Comparison of ENCODE assay signal across 16 cellular contexts in the genomic region with DNA sequence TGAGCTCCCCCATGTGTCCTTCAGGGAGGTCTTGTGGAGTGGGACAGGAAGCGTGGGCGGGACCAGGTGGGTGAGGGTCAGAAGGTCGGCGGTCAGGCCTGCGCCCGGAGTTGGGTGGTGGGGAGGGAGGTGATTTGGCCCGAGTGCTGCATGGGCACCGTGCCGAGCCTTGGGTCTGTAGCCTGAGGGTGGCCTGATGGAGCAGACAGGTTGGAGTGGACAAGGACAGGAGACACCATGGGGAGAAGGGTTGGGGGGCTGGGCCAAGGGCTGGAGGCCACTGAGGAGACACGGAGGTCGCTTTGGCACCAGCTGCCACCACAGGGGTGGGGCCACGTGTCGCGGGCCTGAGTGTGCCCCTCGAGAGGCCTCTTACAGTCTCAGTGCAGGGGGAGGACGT. TPM values are rescaled to one million over a fixed set of nuclear protein-coding genes. Genes with fewer than 3 reads are reported as not detected.
"Had no signal": no experiment of that assay in that cellular context is flagged by ENCODE, and none has a peak within 500 bp of the region (broad histone marks: within the 10 kb centered on the region; RNA-seq: fewer than 3 reads in every experiment).

No MANE protein-coding gene starts in this region.

- FAIRE-seq: pancreas had no signal

- DNase-seq: activated CD4-positive, alpha-beta T cell treated with anti-CD3 and anti-CD28 coated beads, Interleukin-2, amount 10 ng/mL, durations not matched to agents 7 days and 5 days; activated effector memory CD4-positive, alpha-beta T cell treated with anti-CD3 and anti-CD28 coated beads, Interleukin-2, amount 50 U/mL, for 16 hours; activated T-cell treated with anti-CD3 and anti-CD28 coated beads, Interleukin-2, amount 50 U/mL, for 4 hours; colonic mucosa; effector CD4-positive, alpha-beta T cell; retina; trophoblast cell had no signal

- H3K9me3 ChIP-seq: colonic mucosa, gastroesophageal sphincter, pancreas had no signal

- H3K27me3 Mint-ChIP-seq: activated CD4-positive, alpha-beta T cell treated with anti-CD3 and anti-CD28 coated beads, Interleukin-2, amount 10 ng/mL, durations not matched to agents 7 days and 5 days had no signal

- H3K9me3 Mint-ChIP-seq: activated CD4-positive, alpha-beta T cell treated with anti-CD3 and anti-CD28 coated beads, Interleukin-2, amount 10 ng/mL, durations not matched to agents 7 days and 5 days; activated T-cell treated with anti-CD3 and anti-CD28 coated beads, Interleukin-2, amount 50 U/mL, for 4 hours; T-helper 1 cell treated with Interleukin-12 subunit alpha and Interleukin-12 subunit beta and Interleukin-4 antibody, amounts not matched to agents 30 μg/mL and 1 μg/mL, for 36 hours had no signal

- H3K4me3 ChIP-seq: colonic mucosa, gastroesophageal sphincter, pancreas, skin epidermis had no signal

- H3K27me3 ChIP-seq: colonic mucosa, gastroesophageal sphincter, pancreas had no signal

- H3K4me1 ChIP-seq: colonic mucosa, pancreas had no signal

- ATAC-seq: activated T-cell treated with anti-CD3 and anti-CD28 coated beads, Interleukin-2, amount 50 U/mL, for 4 hours; gastroesophageal sphincter; pancreas had no signal

- H3K4me3 Mint-ChIP-seq: activated CD4-positive, alpha-beta T cell treated with anti-CD3 and anti-CD28 coated beads, Interleukin-2, amount 10 ng/mL, durations not matched to agents 7 days and 5 days; activated T-cell treated with anti-CD3 and anti-CD28 coated beads, Interleukin-2, amount 50 U/mL, for 4 hours; T-helper 1 cell treated with Interleukin-12 subunit alpha and Interleukin-12 subunit beta and Interleukin-4 antibody, amounts not matched to agents 30 μg/mL and 1 μg/mL, for 36 hours had no signal

- H3K27ac ChIP-seq: colonic mucosa, gastroesophageal sphincter, pancreas had no signal

- H3K36me3 ChIP-seq: colonic mucosa had no signal

- H3K27ac Mint-ChIP-seq: activated CD4-positive, alpha-beta T cell treated with anti-CD3 and anti-CD28 coated beads, Interleukin-2, amount 10 ng/mL, durations not matched to agents 7 days and 5 days; T-helper 1 cell treated with Interleukin-12 subunit alpha and Interleukin-12 subunit beta and Interleukin-4 antibody, amounts not matched to agents 30 μg/mL and 1 μg/mL, for 36 hours had no signal

RNA-seq across cellular contexts. Expression of a gene that starts 57.7 kb away (rescaled TPM):
- total RNA-seq: activated CD4-positive, alpha-beta T cell treated with anti-CD3 and anti-CD28 coated beads, Interleukin-2, amount 10 ng/mL, durations not matched to agents 7 days and 5 days; cardiac septum; fibroblast of lung; kidney epithelial cell; mesenteric fat pad had no signal
- polyA plus RNA-seq: fibroblast of lung, neural cell had no signal
